8 cellular contexts compared by ENCODE assay signal in genomic region chrX:97409632-97410415, GRCh38.
A peak's percentile ranks its signal among the peaks of the same experiment; 100 is the strongest.
DNase-seq lines count a peak whose midpoint lies in the region; ATAC-seq and TF ChIP-seq lines count a peak whose summit lies in the region.
"Not testable (repeated sequence)": the region's sequence is repeated elsewhere in the genome, so short reads cannot be mapped to it uniquely, and the experiment has no call there.

No MANE protein-coding gene starts in this region.

- not testable (repeated sequence) for H3K27ac Mint-ChIP-seq in endothelial cell (ENCODE audit: unreplicated experiment)

- not testable (repeated sequence) for H3K27me3 Mint-ChIP-seq in endothelial cell (ENCODE audit: unreplicated experiment)

- TF ChIP-seq RAD21 in liver (IDR thresholded peaks at IDR 0.05): peak; percentile 52 to 55

- DNase-seq in LNCaP clone FGC (ENCODE audit: low read depth) (peak; percentile 49), RWPE2 (ENCODE audit: low spot score) (peak; percentile 20), left lobe of liver (ENCODE audit: low spot score) (peak; percentile 43), right lobe of liver (peak in 1 of 3 donors; percentile 34)
- not testable (repeated sequence) for DNase-seq in endothelial cell (ENCODE audit: low spot score)

- ATAC-seq in RWPE2 (ENCODE audit: low read depth): not testable (repeated sequence)
- peak; percentile 65 for ATAC-seq in left lobe of liver
- peak; percentile 44 to 86 (median 56) for ATAC-seq in right lobe of liver

- H3K4me1 ChIP-seq in RWPE2 (ENCODE audit: insufficient read depth, poor library complexity, severe bottlenecking); liver (ENCODE audit: control insufficient read depth in 4 of 4, insufficient read depth in 4 of 4, low read length in 3 of 4); right lobe of liver: not testable (repeated sequence)

- TF ChIP-seq CTCF in C4-2B (conservative IDR thresholded peaks at IDR 0.05) (peak; percentile 17), liver (IDR thresholded peaks at IDR 0.05; ENCODE audit: low read depth, low read length, missing input control) (peak; percentile 21), right lobe of liver (IDR thresholded peaks at IDR 0.05) (peak in 2 of 4 donors; percentile 11 to 35)
- not testable (repeated sequence) for TF ChIP-seq CTCF in LNCaP clone FGC (IDR thresholded peaks at IDR 0.05; ENCODE audit: control insufficient read depth, extremely low read depth, insufficient read depth); RWPE2 (IDR thresholded peaks at IDR 0.05; ENCODE audit: poor library complexity, severe bottlenecking); VCaP (conservative IDR thresholded peaks at IDR 0.05); endothelial cell (IDR thresholded peaks at IDR 0.05; ENCODE audit: unreplicated experiment)

- WGBS in liver: 67% methylated on average over 13 of the region's 13 CpGs
- WGBS in right lobe of liver (ENCODE audit: insufficient coverage, low coverage, low lambda C conversion rate, missing lambda C conversion rate): 39% methylated on average over 4 of the region's 13 CpGs

- H3K9me3 Mint-ChIP-seq in endothelial cell (ENCODE audit: unreplicated experiment): not testable (repeated sequence)

- TF ChIP-seq POLR2A in right lobe of liver (IDR thresholded peaks at IDR 0.05): not testable (repeated sequence)

- not testable (repeated sequence) for H3K4me1 Mint-ChIP-seq in endothelial cell (ENCODE audit: unreplicated experiment)

- H3K36me3 Mint-ChIP-seq in endothelial cell (ENCODE audit: low read depth, unreplicated experiment): peaks cover 14% of the 10 kb centered on the region

- H3K36me3 ChIP-seq in RWPE2 (ENCODE audit: low read depth); liver (ENCODE audit: control insufficient read depth in 4 of 4, insufficient read depth in 3 of 4, low read depth in 1 of 4, low read length in 3 of 4); right lobe of liver: not testable (repeated sequence)

- intact Hi-C loops in right lobe of liver (cut with DNase I): not testable (repeated sequence)

- H3K27me3 ChIP-seq in RWPE2 (ENCODE audit: insufficient read depth, poor library complexity, severe bottlenecking); liver (ENCODE audit: control insufficient read depth in 4 of 4, insufficient read depth in 4 of 4, low read length in 3 of 4); right lobe of liver: not testable (repeated sequence)

- not testable (repeated sequence) for H3K9me3 ChIP-seq in RWPE2 (ENCODE audit: severe bottlenecking); liver (ENCODE audit: control insufficient read depth in 4 of 4, low read length in 3 of 4); right lobe of liver

- H3K9ac ChIP-seq in liver (ENCODE audit: low read depth in 1 of 2, low read length in 2 of 2): not testable (repeated sequence)

- H3K4me3 Mint-ChIP-seq in endothelial cell (ENCODE audit: unreplicated experiment): peak overlapping the region; percentile 47

- H3K27ac ChIP-seq in C4-2B (peak overlapping the region; percentile 82), VCaP (peak overlapping the region; percentile 9; the same call in 1 of the 2 replicates)
- not testable (repeated sequence) for H3K27ac ChIP-seq in RWPE2 (ENCODE audit: poor library complexity, severe bottlenecking); liver (ENCODE audit: low read depth in 1 of 2, low read length in 2 of 2); right lobe of liver

- H3K4me3 ChIP-seq in LNCaP clone FGC (ENCODE audit: low read depth, low read length); RWPE2 (ENCODE audit: severe bottlenecking); liver (ENCODE audit: low read depth in 1 of 3, low read length in 3 of 3); right lobe of liver: not testable (repeated sequence)

TF ChIP-seq in liver, 16 proteins besides CTCF, POLR2A, EP300 and RAD21:
- peak in 1 of 2 donors; percentile 51 for TF ChIP-seq RXRA (IDR thresholded peaks at IDR 0.05)
TF ChIP-seq in liver: peak in this region for 1; not testable (repeated sequence) for 15.
